1 cellular context compared by ENCODE assay signal in genomic region chr6:150729188-150729748, GRCh38.
TF ChIP-seq lines count a peak whose summit lies in the region.

No MANE protein-coding gene starts in this region.

TF ChIP-seq in HEK293, 187 proteins besides CTCF, POLR2A, EP300 and RAD21 (continued from another document and continues in another):
- no peak for TF ChIP-seq ZBTB6 (tag by site-specific recombination; IDR thresholded peaks at IDR 0.05)
- no peak for TF ChIP-seq ZNF792 (tag by site-specific recombination; IDR thresholded peaks at IDR 0.05)
- TF ChIP-seq ZNF48 (tag by site-specific recombination; IDR thresholded peaks at IDR 0.05), result no peak
- no peak for TF ChIP-seq ZNF548 (tag by site-specific recombination; IDR thresholded peaks at IDR 0.05)
- no peak for TF ChIP-seq ZBTB7A (tag by site-specific recombination; IDR thresholded peaks at IDR 0.05; ENCODE audit: low read depth)
- no peak for TF ChIP-seq ZXDB (tag by site-specific recombination; IDR thresholded peaks at IDR 0.05)
- no peak for TF ChIP-seq ZSCAN4 (tag by site-specific recombination; IDR thresholded peaks at IDR 0.05)
- TF ChIP-seq ZNF692 (tag by site-specific recombination; IDR thresholded peaks at IDR 0.05), result no peak
- peak; percentile 39; the same call in 1 of the 2 replicates for TF ChIP-seq ZNF366 (tag by site-specific recombination; conservative IDR thresholded peaks at IDR 0.05)
- TF ChIP-seq ZFP3 (tag by site-specific recombination; IDR thresholded peaks at IDR 0.05; ENCODE audit: low read depth), result no peak
- no peak for TF ChIP-seq ZNF555 (tag by site-specific recombination; conservative IDR thresholded peaks at IDR 0.05)
- no peak for TF ChIP-seq ZNF658 (tag by site-specific recombination; IDR thresholded peaks at IDR 0.05)
- TF ChIP-seq OVOL3 (tag by site-specific recombination; IDR thresholded peaks at IDR 0.05), result no peak
- no peak for TF ChIP-seq ZBTB10 (tag by site-specific recombination; IDR thresholded peaks at IDR 0.05)
- peak; percentile 86 for TF ChIP-seq ZBTB44 (tag by site-specific recombination; IDR thresholded peaks at IDR 0.05)
- TF ChIP-seq OSR2 (tag by site-specific recombination; IDR thresholded peaks at IDR 0.05), result peak; percentile 93
- 0 out of 2 replicates have a peak, but pooled peaks have one; percentile 10 for TF ChIP-seq ZNF610 (tag by site-specific recombination; IDR thresholded peaks at IDR 0.05; ENCODE audit: borderline replicate concordance)
- TF ChIP-seq ZNF132 (tag by site-specific recombination; IDR thresholded peaks at IDR 0.05; ENCODE audit: borderline replicate concordance), result no peak
- TF ChIP-seq ZNF148 (tag by site-specific recombination; IDR thresholded peaks at IDR 0.05; ENCODE audit: borderline replicate concordance), result no peak
- peak; percentile 63 for TF ChIP-seq SCRT2 (tag by site-specific recombination; IDR thresholded peaks at IDR 0.05)
- TF ChIP-seq IKZF3 (tag by site-specific recombination; IDR thresholded peaks at IDR 0.05), result peak; percentile 71
- no peak for TF ChIP-seq ZSCAN5A (tag by site-specific recombination; IDR thresholded peaks at IDR 0.05)
- no peak for TF ChIP-seq ZNF157 (tag by site-specific recombination; IDR thresholded peaks at IDR 0.05)
- TF ChIP-seq ZNF26 (tag by site-specific recombination; IDR thresholded peaks at IDR 0.05), result no peak
- no peak for TF ChIP-seq ZNF362 (tag by site-specific recombination; IDR thresholded peaks at IDR 0.05)
- TF ChIP-seq ZNF221 (tag by site-specific recombination; IDR thresholded peaks at IDR 0.05; ENCODE audit: borderline replicate concordance), result 0 out of 2 replicates have a peak, but pooled peaks have one; percentile 30
- no peak for TF ChIP-seq PRDM4 (tag by site-specific recombination; IDR thresholded peaks at IDR 0.05)
- TF ChIP-seq ZNF433 (tag by site-specific recombination; IDR thresholded peaks at IDR 0.05; ENCODE audit: low read depth), result no peak
- no peak for TF ChIP-seq TCF7L2 (IDR thresholded peaks at IDR 0.05; ENCODE audit: borderline replicate concordance, low read depth, low read length)
- TF ChIP-seq ZNF560 (tag by site-specific recombination; IDR thresholded peaks at IDR 0.05; ENCODE audit: borderline replicate concordance), result no peak
- peak; percentile 87 for TF ChIP-seq PRDM6 (tag by site-specific recombination; IDR thresholded peaks at IDR 0.05)
- TF ChIP-seq SP2 (tag by site-specific recombination; IDR thresholded peaks at IDR 0.05), result no peak
- peak; percentile 68; the same call in 1 of the 2 replicates for TF ChIP-seq FEZF1 (tag by site-specific recombination; IDR thresholded peaks at IDR 0.05)
- no peak for TF ChIP-seq ZNF2 (tag by site-specific recombination; IDR thresholded peaks at IDR 0.05)
- no peak; the same call in 1 of the 2 replicates for TF ChIP-seq ZNF121 (tag by site-specific recombination; IDR thresholded peaks at IDR 0.05)
- TF ChIP-seq ZNF202 (tag by site-specific recombination; IDR thresholded peaks at IDR 0.05; ENCODE audit: borderline replicate concordance), result no peak
- no peak for TF ChIP-seq ZNF341 (tag by site-specific recombination; IDR thresholded peaks at IDR 0.05; ENCODE audit: low read depth)
- TF ChIP-seq ZNF394 (tag by site-specific recombination; IDR thresholded peaks at IDR 0.05; ENCODE audit: borderline replicate concordance), result no peak
- TF ChIP-seq KLF10 (tag by site-specific recombination; IDR thresholded peaks at IDR 0.05), result no peak
